In the genomic region with DNA sequence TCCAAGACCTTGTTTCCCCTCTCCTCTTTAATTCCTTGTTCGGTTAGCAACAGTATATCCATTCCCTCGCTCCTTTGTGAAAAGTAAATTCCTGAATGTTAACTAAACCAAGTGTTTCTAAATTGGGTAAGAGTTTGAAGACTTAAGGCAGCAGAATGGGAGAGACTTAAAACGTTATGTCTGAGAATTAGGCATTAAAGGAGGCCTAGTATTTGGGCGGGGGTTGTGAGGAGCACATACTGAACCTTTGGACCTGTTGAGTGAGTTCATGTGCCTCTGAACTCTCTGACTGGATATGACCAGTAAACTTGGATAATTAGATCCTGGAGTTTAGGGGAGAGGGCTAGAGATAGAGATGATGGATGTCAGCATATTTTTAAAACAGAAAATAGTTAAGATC, we compare ENCODE assay signal across 1 cellular context.
TF ChIP-seq lines count a peak whose summit lies in the region.

No MANE protein-coding gene starts in this region.

TF ChIP-seq in HepG2, 621 proteins besides CTCF, POLR2A, EP300 and RAD21 (continued from another document and continues in another):
- TF ChIP-seq, protein P1, sequence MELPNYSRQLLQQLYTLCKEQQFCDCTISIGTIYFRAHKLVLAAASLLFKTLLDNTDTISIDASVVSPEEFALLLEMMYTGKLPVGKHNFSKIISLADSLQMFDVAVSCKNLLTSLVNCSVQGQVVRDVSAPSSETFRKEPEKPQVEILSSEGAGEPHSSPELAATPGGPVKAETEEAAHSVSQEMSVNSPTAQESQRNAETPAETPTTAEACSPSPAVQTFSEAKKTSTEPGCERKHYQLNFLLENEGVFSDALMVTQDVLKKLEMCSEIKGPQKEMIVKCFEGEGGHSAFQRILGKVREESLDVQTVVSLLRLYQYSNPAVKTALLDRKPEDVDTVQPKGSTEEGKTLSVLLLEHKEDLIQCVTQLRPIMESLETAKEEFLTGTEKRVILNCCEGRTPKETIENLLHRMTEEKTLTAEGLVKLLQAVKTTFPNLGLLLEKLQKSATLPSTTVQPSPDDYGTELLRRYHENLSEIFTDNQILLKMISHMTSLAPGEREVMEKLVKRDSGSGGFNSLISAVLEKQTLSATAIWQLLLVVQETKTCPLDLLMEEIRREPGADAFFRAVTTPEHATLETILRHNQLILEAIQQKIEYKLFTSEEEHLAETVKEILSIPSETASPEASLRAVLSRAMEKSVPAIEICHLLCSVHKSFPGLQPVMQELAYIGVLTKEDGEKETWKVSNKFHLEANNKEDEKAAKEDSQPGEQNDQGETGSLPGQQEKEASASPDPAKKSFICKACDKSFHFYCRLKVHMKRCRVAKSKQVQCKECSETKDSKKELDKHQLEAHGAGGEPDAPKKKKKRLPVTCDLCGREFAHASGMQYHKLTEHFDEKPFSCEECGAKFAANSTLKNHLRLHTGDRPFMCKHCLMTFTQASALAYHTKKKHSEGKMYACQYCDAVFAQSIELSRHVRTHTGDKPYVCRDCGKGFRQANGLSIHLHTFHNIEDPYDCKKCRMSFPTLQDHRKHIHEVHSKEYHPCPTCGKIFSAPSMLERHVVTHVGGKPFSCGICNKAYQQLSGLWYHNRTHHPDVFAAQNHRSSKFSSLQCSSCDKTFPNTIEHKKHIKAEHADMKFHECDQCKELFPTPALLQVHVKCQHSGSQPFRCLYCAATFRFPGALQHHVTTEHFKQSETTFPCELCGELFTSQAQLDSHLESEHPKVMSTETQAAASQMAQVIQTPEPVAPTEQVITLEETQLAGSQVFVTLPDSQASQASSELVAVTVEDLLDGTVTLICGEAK (IDR thresholded peaks at IDR 0.05), result no peak
- TF ChIP-seq, protein P1 (CRISPR knock-in tag; IDR thresholded peaks at IDR 0.05), result no peak
- no peak for TF ChIP-seq MED13 (CRISPR knock-in tag; IDR thresholded peaks at IDR 0.05)
- no peak for TF ChIP-seq ZNF615 (CRISPR knock-in tag; IDR thresholded peaks at IDR 0.05; ENCODE audit: borderline replicate concordance)
- TF ChIP-seq, protein P2, sequence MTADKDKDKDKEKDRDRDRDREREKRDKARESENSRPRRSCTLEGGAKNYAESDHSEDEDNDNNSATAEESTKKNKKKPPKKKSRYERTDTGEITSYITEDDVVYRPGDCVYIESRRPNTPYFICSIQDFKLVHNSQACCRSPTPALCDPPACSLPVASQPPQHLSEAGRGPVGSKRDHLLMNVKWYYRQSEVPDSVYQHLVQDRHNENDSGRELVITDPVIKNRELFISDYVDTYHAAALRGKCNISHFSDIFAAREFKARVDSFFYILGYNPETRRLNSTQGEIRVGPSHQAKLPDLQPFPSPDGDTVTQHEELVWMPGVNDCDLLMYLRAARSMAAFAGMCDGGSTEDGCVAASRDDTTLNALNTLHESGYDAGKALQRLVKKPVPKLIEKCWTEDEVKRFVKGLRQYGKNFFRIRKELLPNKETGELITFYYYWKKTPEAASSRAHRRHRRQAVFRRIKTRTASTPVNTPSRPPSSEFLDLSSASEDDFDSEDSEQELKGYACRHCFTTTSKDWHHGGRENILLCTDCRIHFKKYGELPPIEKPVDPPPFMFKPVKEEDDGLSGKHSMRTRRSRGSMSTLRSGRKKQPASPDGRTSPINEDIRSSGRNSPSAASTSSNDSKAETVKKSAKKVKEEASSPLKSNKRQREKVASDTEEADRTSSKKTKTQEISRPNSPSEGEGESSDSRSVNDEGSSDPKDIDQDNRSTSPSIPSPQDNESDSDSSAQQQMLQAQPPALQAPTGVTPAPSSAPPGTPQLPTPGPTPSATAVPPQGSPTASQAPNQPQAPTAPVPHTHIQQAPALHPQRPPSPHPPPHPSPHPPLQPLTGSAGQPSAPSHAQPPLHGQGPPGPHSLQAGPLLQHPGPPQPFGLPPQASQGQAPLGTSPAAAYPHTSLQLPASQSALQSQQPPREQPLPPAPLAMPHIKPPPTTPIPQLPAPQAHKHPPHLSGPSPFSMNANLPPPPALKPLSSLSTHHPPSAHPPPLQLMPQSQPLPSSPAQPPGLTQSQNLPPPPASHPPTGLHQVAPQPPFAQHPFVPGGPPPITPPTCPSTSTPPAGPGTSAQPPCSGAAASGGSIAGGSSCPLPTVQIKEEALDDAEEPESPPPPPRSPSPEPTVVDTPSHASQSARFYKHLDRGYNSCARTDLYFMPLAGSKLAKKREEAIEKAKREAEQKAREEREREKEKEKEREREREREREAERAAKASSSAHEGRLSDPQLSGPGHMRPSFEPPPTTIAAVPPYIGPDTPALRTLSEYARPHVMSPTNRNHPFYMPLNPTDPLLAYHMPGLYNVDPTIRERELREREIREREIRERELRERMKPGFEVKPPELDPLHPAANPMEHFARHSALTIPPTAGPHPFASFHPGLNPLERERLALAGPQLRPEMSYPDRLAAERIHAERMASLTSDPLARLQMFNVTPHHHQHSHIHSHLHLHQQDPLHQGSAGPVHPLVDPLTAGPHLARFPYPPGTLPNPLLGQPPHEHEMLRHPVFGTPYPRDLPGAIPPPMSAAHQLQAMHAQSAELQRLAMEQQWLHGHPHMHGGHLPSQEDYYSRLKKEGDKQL (CRISPR knock-in tag; IDR thresholded peaks at IDR 0.05; ENCODE audit: low read depth), result no peak
- TF ChIP-seq TEAD3 (CRISPR knock-in tag; optimal IDR thresholded peaks at IDR 0.05; ENCODE audit: borderline replicate concordance), result peak; percentile 14
- no peak for TF ChIP-seq ZNF713 (CRISPR knock-in tag; IDR thresholded peaks at IDR 0.05)
- TF ChIP-seq, protein P3, sequence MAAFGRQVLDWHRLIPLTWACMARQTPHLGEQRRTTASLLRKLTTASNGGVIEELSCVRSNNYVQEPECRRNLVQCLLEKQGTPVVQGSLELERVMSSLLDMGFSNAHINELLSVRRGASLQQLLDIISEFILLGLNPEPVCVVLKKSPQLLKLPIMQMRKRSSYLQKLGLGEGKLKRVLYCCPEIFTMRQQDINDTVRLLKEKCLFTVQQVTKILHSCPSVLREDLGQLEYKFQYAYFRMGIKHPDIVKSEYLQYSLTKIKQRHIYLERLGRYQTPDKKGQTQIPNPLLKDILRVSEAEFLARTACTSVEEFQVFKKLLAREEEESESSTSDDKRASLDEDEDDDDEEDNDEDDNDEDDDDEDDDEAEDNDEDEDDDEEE (CRISPR knock-in tag; IDR thresholded peaks at IDR 0.05), result no peak
- TF ChIP-seq, protein P4, sequence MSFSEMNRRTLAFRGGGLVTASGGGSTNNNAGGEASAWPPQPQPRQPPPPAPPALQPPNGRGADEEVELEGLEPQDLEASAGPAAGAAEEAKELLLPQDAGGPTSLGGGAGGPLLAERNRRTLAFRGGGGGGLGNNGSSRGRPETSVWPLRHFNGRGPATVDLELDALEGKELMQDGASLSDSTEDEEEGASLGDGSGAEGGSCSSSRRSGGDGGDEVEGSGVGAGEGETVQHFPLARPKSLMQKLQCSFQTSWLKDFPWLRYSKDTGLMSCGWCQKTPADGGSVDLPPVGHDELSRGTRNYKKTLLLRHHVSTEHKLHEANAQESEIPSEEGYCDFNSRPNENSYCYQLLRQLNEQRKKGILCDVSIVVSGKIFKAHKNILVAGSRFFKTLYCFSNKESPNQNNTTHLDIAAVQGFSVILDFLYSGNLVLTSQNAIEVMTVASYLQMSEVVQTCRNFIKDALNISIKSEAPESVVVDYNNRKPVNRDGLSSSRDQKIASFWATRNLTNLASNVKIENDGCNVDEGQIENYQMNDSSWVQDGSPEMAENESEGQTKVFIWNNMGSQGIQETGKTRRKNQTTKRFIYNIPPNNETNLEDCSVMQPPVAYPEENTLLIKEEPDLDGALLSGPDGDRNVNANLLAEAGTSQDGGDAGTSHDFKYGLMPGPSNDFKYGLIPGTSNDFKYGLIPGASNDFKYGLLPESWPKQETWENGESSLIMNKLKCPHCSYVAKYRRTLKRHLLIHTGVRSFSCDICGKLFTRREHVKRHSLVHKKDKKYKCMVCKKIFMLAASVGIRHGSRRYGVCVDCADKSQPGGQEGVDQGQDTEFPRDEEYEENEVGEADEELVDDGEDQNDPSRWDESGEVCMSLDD (CRISPR knock-in tag; IDR thresholded peaks at IDR 0.05; ENCODE audit: borderline replicate concordance), result no peak
- no peak for TF ChIP-seq HOXA9 (CRISPR knock-in tag; IDR thresholded peaks at IDR 0.05; ENCODE audit: borderline replicate concordance)
- TF ChIP-seq, protein P5, sequence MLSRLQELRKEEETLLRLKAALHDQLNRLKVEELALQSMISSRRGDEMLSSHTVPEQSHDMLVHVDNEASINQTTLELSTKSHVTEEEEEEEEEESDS (CRISPR knock-in tag; IDR thresholded peaks at IDR 0.05; ENCODE audit: borderline replicate concordance), result no peak
- no peak for TF ChIP-seq IRF2 (CRISPR knock-in tag; IDR thresholded peaks at IDR 0.05)
- no peak for TF ChIP-seq RBM39 (IDR thresholded peaks at IDR 0.05; ENCODE audit: low read depth, low read length, poor library complexity, severe bottlenecking)
- TF ChIP-seq ZNF547 (CRISPR knock-in tag; IDR thresholded peaks at IDR 0.05), result no peak
- TF ChIP-seq SMAD1 (CRISPR knock-in tag; IDR thresholded peaks at IDR 0.05; ENCODE audit: borderline replicate concordance, low read depth), result no peak
- TF ChIP-seq, protein P6, sequence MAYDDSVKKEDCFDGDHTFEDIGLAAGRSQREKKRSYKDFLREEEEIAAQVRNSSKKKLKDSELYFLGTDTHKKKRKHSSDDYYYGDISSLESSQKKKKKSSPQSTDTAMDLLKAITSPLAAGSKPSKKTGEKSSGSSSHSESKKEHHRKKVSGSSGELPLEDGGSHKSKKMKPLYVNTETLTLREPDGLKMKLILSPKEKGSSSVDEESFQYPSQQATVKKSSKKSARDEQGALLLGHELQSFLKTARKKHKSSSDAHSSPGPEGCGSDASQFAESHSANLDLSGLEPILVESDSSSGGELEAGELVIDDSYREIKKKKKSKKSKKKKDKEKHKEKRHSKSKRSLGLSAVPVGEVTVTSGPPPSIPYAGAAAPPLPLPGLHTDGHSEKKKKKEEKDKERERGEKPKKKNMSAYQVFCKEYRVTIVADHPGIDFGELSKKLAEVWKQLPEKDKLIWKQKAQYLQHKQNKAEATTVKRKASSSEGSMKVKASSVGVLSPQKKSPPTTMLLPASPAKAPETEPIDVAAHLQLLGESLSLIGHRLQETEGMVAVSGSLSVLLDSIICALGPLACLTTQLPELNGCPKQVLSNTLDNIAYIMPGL (CRISPR knock-in tag; IDR thresholded peaks at IDR 0.05; ENCODE audit: borderline replicate concordance in 1 of 2, low read depth in 1 of 2), result 0 out of 4 replicates have a peak, but pooled peaks of 1 of the 2 experiments have one; percentile 19
- TF ChIP-seq FOXA1 (IDR thresholded peaks at IDR 0.05), result no peak
- no peak for TF ChIP-seq FOXA1 (CRISPR knock-in tag; IDR thresholded peaks at IDR 0.05)
- TF ChIP-seq MEIS1 (CRISPR knock-in tag; IDR thresholded peaks at IDR 0.05; ENCODE audit: borderline replicate concordance), result no peak
- TF ChIP-seq DPF2 (CRISPR knock-in tag; IDR thresholded peaks at IDR 0.05; ENCODE audit: borderline replicate concordance, low read depth), result no peak
- no peak for TF ChIP-seq PRMT3 (CRISPR knock-in tag; IDR thresholded peaks at IDR 0.05; ENCODE audit: borderline replicate concordance, low read depth)
- no peak for TF ChIP-seq ZNF772 (CRISPR knock-in tag; IDR thresholded peaks at IDR 0.05)
- TF ChIP-seq PHF8 (CRISPR knock-in tag; IDR thresholded peaks at IDR 0.05), result 0 out of 2 replicates have a peak, but pooled peaks have one; percentile 44
- TF ChIP-seq, protein P7, sequence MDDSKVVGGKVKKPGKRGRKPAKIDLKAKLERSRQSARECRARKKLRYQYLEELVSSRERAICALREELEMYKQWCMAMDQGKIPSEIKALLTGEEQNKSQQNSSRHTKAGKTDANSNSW (CRISPR knock-in tag; IDR thresholded peaks at IDR 0.05; ENCODE audit: borderline replicate concordance), result no peak
- TF ChIP-seq, protein P8, sequence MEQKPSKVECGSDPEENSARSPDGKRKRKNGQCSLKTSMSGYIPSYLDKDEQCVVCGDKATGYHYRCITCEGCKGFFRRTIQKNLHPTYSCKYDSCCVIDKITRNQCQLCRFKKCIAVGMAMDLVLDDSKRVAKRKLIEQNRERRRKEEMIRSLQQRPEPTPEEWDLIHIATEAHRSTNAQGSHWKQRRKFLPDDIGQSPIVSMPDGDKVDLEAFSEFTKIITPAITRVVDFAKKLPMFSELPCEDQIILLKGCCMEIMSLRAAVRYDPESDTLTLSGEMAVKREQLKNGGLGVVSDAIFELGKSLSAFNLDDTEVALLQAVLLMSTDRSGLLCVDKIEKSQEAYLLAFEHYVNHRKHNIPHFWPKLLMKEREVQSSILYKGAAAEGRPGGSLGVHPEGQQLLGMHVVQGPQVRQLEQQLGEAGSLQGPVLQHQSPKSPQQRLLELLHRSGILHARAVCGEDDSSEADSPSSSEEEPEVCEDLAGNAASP (CRISPR knock-in tag; IDR thresholded peaks at IDR 0.05; ENCODE audit: borderline replicate concordance), result 0 out of 2 replicates have a peak, but pooled peaks have one; percentile 19
- TF ChIP-seq JUNB (CRISPR knock-in tag; IDR thresholded peaks at IDR 0.05; ENCODE audit: borderline replicate concordance), result no peak
- TF ChIP-seq SSRP1 (CRISPR knock-in tag; IDR thresholded peaks at IDR 0.05), result no peak
- TF ChIP-seq, protein P9, sequence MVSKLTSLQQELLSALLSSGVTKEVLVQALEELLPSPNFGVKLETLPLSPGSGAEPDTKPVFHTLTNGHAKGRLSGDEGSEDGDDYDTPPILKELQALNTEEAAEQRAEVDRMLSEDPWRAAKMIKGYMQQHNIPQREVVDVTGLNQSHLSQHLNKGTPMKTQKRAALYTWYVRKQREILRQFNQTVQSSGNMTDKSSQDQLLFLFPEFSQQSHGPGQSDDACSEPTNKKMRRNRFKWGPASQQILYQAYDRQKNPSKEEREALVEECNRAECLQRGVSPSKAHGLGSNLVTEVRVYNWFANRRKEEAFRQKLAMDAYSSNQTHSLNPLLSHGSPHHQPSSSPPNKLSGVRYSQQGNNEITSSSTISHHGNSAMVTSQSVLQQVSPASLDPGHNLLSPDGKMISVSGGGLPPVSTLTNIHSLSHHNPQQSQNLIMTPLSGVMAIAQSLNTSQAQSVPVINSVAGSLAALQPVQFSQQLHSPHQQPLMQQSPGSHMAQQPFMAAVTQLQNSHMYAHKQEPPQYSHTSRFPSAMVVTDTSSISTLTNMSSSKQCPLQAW (CRISPR knock-in tag; IDR thresholded peaks at IDR 0.05), result no peak
- peak; percentile 36; the same call in 1 of the 2 replicates for TF ChIP-seq YEATS4 (CRISPR knock-in tag; IDR thresholded peaks at IDR 0.05; ENCODE audit: borderline replicate concordance)
- no peak for TF ChIP-seq PCBP1 (IDR thresholded peaks at IDR 0.05; ENCODE audit: borderline replicate concordance, low read depth, low read length)
